In genomic region chr17:64985579-64985904, GRCh38 we compare ENCODE assay signal across 1 cellular context.
TF ChIP-seq lines count a peak whose summit lies in the region.

No MANE protein-coding gene starts in this region.

TF ChIP-seq in GM12878, 131 proteins besides CTCF, POLR2A, EP300 and RAD21:
- TF ChIP-seq SMARCA5 (IDR thresholded peaks at IDR 0.05) (peak; percentile 44; the same call in 1 of the 2 replicates), ZNF384 (IDR thresholded peaks at IDR 0.05; ENCODE audit: borderline replicate concordance, low read depth, low read length) (peak; percentile 63), SMC3 (IDR thresholded peaks at IDR 0.05; ENCODE audit: borderline replicate concordance, low read length) (peak; percentile 5; the same call in 1 of the 2 replicates), ZNF217 (IDR thresholded peaks at IDR 0.05) (0 out of 2 replicates have a peak, but pooled peaks have one; percentile 25), NFIC (IDR thresholded peaks at IDR 0.05; ENCODE audit: low read depth, low read length) (peak; percentile 48; the same call in 1 of the 2 replicates), CBX5 (IDR thresholded peaks at IDR 0.05; ENCODE audit: low read depth) (0 out of 2 replicates have a peak, but pooled peaks have one; percentile 14), SIN3A (IDR thresholded peaks at IDR 0.05; ENCODE audit: low read depth, low read length) (0 out of 2 replicates have a peak, but pooled peaks have one; percentile 36), CBFB (IDR thresholded peaks at IDR 0.05; ENCODE audit: low read depth) (peak; percentile 11; the same call in 1 of the 2 replicates), SMAD1 (IDR thresholded peaks at IDR 0.05; ENCODE audit: low read depth, partially characterized antibody) (peak; percentile 13)
- TF ChIP-seq, protein P1, sequence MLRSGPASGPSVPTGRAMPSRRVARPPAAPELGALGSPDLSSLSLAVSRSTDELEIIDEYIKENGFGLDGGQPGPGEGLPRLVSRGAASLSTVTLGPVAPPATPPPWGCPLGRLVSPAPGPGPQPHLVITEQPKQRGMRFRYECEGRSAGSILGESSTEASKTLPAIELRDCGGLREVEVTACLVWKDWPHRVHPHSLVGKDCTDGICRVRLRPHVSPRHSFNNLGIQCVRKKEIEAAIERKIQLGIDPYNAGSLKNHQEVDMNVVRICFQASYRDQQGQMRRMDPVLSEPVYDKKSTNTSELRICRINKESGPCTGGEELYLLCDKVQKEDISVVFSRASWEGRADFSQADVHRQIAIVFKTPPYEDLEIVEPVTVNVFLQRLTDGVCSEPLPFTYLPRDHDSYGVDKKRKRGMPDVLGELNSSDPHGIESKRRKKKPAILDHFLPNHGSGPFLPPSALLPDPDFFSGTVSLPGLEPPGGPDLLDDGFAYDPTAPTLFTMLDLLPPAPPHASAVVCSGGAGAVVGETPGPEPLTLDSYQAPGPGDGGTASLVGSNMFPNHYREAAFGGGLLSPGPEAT (IDR thresholded peaks at IDR 0.05; ENCODE audit: low read depth): 0 out of 2 replicates have a peak, but pooled peaks have one; percentile 72
TF ChIP-seq in GM12878: peak in this region for 10; not testable (repeated sequence) for 121.
